In genomic region chr1:7299329-7299799, GRCh38 we compare ENCODE assay signal across 11 cellular contexts.
A peak's percentile ranks its signal among the peaks of the same experiment; 100 is the strongest.
DNase-seq lines count a peak whose midpoint lies in the region; ATAC-seq and TF ChIP-seq lines count a peak whose summit lies in the region.
"Had no signal": no experiment of that assay in that cellular context is flagged by ENCODE, and none has a peak within 500 bp of the region (broad histone marks: within the 10 kb centered on the region; RNA-seq: fewer than 3 reads in every experiment).

No MANE protein-coding gene starts in this region.

- H3K9me3 Mint-ChIP-seq in activated CD8-positive, alpha-beta T cell treated with anti-CD3 and anti-CD28 coated beads, Interleukin-2, amount 10 ng/mL, durations not matched to agents 7 days and 5 days (ENCODE audit: insufficient read depth), result no peaks in the 10 kb centered on the region
- no peaks in the 10 kb centered on the region for H3K9me3 Mint-ChIP-seq in activated CD8-positive, alpha-beta T cell treated with anti-CD3 and anti-CD28 coated beads for 36 hours
- peaks cover 0 to 8% of the 10 kb centered on the region in 2 donors for H3K9me3 Mint-ChIP-seq in effector memory CD8-positive, alpha-beta T cell

- H3K9me3 ChIP-seq in colonic mucosa (no peaks in the 10 kb centered on the region), lower lobe of right lung (peaks cover 3% of the 10 kb centered on the region), uterus (no peaks in the 10 kb centered on the region)

- no peaks in the 10 kb centered on the region for H3K27me3 ChIP-seq in colonic mucosa
- H3K27me3 ChIP-seq in lower lobe of right lung (ENCODE audit: low read depth), result no peaks in the 10 kb centered on the region
- no peaks in the 10 kb centered on the region for H3K27me3 ChIP-seq in uterus

- H3K27me3 Mint-ChIP-seq in activated CD8-positive, alpha-beta T cell treated with anti-CD3 and anti-CD28 coated beads, Interleukin-2, amount 10 ng/mL, durations not matched to agents 7 days and 5 days (ENCODE audit: low read depth), result peaks cover 12% of the 10 kb centered on the region
- H3K27me3 Mint-ChIP-seq in activated CD8-positive, alpha-beta T cell treated with anti-CD3 and anti-CD28 coated beads for 36 hours, result peaks cover 12% of the 10 kb centered on the region
- H3K27me3 Mint-ChIP-seq in effector memory CD8-positive, alpha-beta T cell, result peaks cover 38 to 90% of the 10 kb centered on the region in 2 donors

- H3K4me3 Mint-ChIP-seq in activated CD8-positive, alpha-beta T cell treated with anti-CD3 and anti-CD28 coated beads, Interleukin-2, amount 10 ng/mL, durations not matched to agents 7 days and 5 days, result no peak overlapping the region
- no peak overlapping the region for H3K4me3 Mint-ChIP-seq in activated CD8-positive, alpha-beta T cell treated with anti-CD3 and anti-CD28 coated beads for 36 hours
- H3K4me3 Mint-ChIP-seq in effector memory CD8-positive, alpha-beta T cell, result no peak overlapping the region
- H3K4me3 Mint-ChIP-seq: CD4-positive, alpha-beta memory T cell had no signal

- no peaks in the 10 kb centered on the region for H3K4me1 ChIP-seq in colonic mucosa
- peaks cover 5% of the 10 kb centered on the region for H3K4me1 ChIP-seq in lower lobe of right lung
- no peaks in the 10 kb centered on the region for H3K4me1 ChIP-seq in uterus
- H3K4me1 ChIP-seq: parathyroid adenoma had no signal

- TF ChIP-seq POLR2A in uterus (IDR thresholded peaks at IDR 0.05), result no peak

- POLR2A ChIA-PET in activated CD8-positive, alpha-beta T cell treated with anti-CD3 and anti-CD28 coated beads, Interleukin-2, amount 10 ng/mL, durations not matched to agents 7 days and 5 days (lab: Charles Lee), result no interaction called here
- POLR2A ChIA-PET in activated CD8-positive, alpha-beta T cell treated with anti-CD3 and anti-CD28 coated beads for 36 hours (lab: Charles Lee), result no interaction called here

- peak overlapping the region in 1 of 2 donors; percentile 43 for H3K9ac ChIP-seq in colonic mucosa (ENCODE audit: low read depth in 2 of 2, low read length in 2 of 2)
- H3K9ac ChIP-seq: parathyroid adenoma had no signal

- no peak for TF ChIP-seq CTCF in activated CD8-positive, alpha-beta T cell treated with anti-CD3 and anti-CD28 coated beads for 36 hours (IDR thresholded peaks at IDR 0.05)
- TF ChIP-seq CTCF in colonic mucosa (IDR thresholded peaks at IDR 0.05) (no peak), lower lobe of right lung (IDR thresholded peaks at IDR 0.05) (no peak), uterus (IDR thresholded peaks at IDR 0.05) (no peak)

- intact Hi-C loops in activated CD8-positive, alpha-beta T cell treated with anti-CD3 and anti-CD28 coated beads for 36 hours (cut with micrococcal nuclease), result no loop called here
- intact Hi-C loops in colonic mucosa (cut with DNase I) (no loop called here), lower lobe of right lung (cut with DNase I) (no loop called here), uterus (cut with DNase I; ENCODE audit: low total_unique reads) (no loop called here)

- in situ Hi-C loops in KBM-7 (cut with MboI; ENCODE audit: low pct_unique_long_range_greater_than_20kb, low sequenced_read_pairs), result no loop called here

- no peak for ATAC-seq in activated CD8-positive, alpha-beta T cell treated with anti-CD3 and anti-CD28 coated beads, Interleukin-2, amount 10 ng/mL, durations not matched to agents 7 days and 5 days
- ATAC-seq in activated CD8-positive, alpha-beta T cell treated with anti-CD3 and anti-CD28 coated beads for 36 hours, result no peak
- ATAC-seq in lower lobe of right lung (peak; percentile 44 to 70), HG03097 (IDR thresholded peaks at IDR 0.05; ENCODE audit: low FRiP score, unreplicated experiment) (no peak)
- no peak for ATAC-seq in effector memory CD8-positive, alpha-beta T cell (replicated peaks)

- H3K4me1 Mint-ChIP-seq in activated CD8-positive, alpha-beta T cell treated with anti-CD3 and anti-CD28 coated beads, Interleukin-2, amount 10 ng/mL, durations not matched to agents 7 days and 5 days (ENCODE audit: low read depth), result no peaks in the 10 kb centered on the region
- H3K4me1 Mint-ChIP-seq in activated CD8-positive, alpha-beta T cell treated with anti-CD3 and anti-CD28 coated beads for 36 hours (ENCODE audit: low read depth), result no peaks in the 10 kb centered on the region
- H3K4me1 Mint-ChIP-seq in effector memory CD8-positive, alpha-beta T cell (ENCODE audit: low read depth in 2 of 2), result no peaks in the 10 kb centered on the region
- H3K4me1 Mint-ChIP-seq: CD4-positive, alpha-beta memory T cell had no signal

- H3K27ac ChIP-seq in colonic mucosa, result peak overlapping the region; percentile 64
- no peak overlapping the region for H3K27ac ChIP-seq in lower lobe of right lung
- H3K27ac ChIP-seq in uterus, result peak overlapping the region; percentile 41 to 52
- H3K27ac ChIP-seq: parathyroid adenoma had no signal

- no peaks in the 10 kb centered on the region for H3K36me3 ChIP-seq in colonic mucosa
- no peaks in the 10 kb centered on the region for H3K36me3 ChIP-seq in lower lobe of right lung
- no peaks in the 10 kb centered on the region for H3K36me3 ChIP-seq in uterus

- no peaks in the 10 kb centered on the region for H3K36me3 Mint-ChIP-seq in activated CD8-positive, alpha-beta T cell treated with anti-CD3 and anti-CD28 coated beads, Interleukin-2, amount 10 ng/mL, durations not matched to agents 7 days and 5 days (ENCODE audit: low read depth)
- H3K36me3 Mint-ChIP-seq in activated CD8-positive, alpha-beta T cell treated with anti-CD3 and anti-CD28 coated beads for 36 hours (ENCODE audit: low read depth), result no peaks in the 10 kb centered on the region
- H3K36me3 Mint-ChIP-seq in effector memory CD8-positive, alpha-beta T cell (ENCODE audit: insufficient read depth), result no peaks in the 10 kb centered on the region
- H3K36me3 Mint-ChIP-seq: CD4-positive, alpha-beta memory T cell had no signal

- H3K27ac Mint-ChIP-seq in activated CD8-positive, alpha-beta T cell treated with anti-CD3 and anti-CD28 coated beads, Interleukin-2, amount 10 ng/mL, durations not matched to agents 7 days and 5 days, result no peak overlapping the region
- H3K27ac Mint-ChIP-seq in activated CD8-positive, alpha-beta T cell treated with anti-CD3 and anti-CD28 coated beads for 36 hours, result no peak overlapping the region
- no peak overlapping the region for H3K27ac Mint-ChIP-seq in effector memory CD8-positive, alpha-beta T cell
- H3K27ac Mint-ChIP-seq: CD4-positive, alpha-beta memory T cell had no signal

- peak; percentile 1 for DNase-seq in activated CD8-positive, alpha-beta T cell treated with anti-CD3 and anti-CD28 coated beads, Interleukin-2, amount 10 ng/mL, durations not matched to agents 7 days and 5 days
- no peak for DNase-seq in activated CD8-positive, alpha-beta T cell treated with anti-CD3 and anti-CD28 coated beads for 36 hours
- DNase-seq in colonic mucosa (peak; percentile 48), lower lobe of right lung (no peak), uterus (peak; percentile 54 to 72), KBM-7 (no peak)
- DNase-seq in effector memory CD8-positive, alpha-beta T cell, result no peak
- DNase-seq: CD4-positive, alpha-beta memory T cell; SIG-M5 had no signal

- CTCF ChIA-PET in activated CD8-positive, alpha-beta T cell treated with anti-CD3 and anti-CD28 coated beads, Interleukin-2, amount 10 ng/mL, durations not matched to agents 7 days and 5 days (lab: Charles Lee), result no interaction called here
- CTCF ChIA-PET in activated CD8-positive, alpha-beta T cell treated with anti-CD3 and anti-CD28 coated beads for 36 hours (lab: Charles Lee), result no interaction called here

- no peak overlapping the region for H3K4me3 ChIP-seq in colonic mucosa
- H3K4me3 ChIP-seq in lower lobe of right lung, result no peak overlapping the region
- no peak overlapping the region for H3K4me3 ChIP-seq in uterus

Comparison
In these comparisons a context has a peak if more than half of its experiments do, and no peak if none do; other contexts are left out.
1. DNase-seq: peak in activated CD8-positive, alpha-beta T cell treated with anti-CD3 and anti-CD28 coated beads, Interleukin-2, amount 10 ng/mL, durations not matched to agents 7 days and 5 days (single experiment), colonic mucosa (single experiment) and uterus (2 of 2); none in activated CD8-positive, alpha-beta T cell treated with anti-CD3 and anti-CD28 coated beads for 36 hours (single experiment), lower lobe of right lung (single experiment), KBM-7 (single experiment) and effector memory CD8-positive, alpha-beta T cell (0 of 3).
2. ATAC-seq: peak in lower lobe of right lung (2 of 2); none in activated CD8-positive, alpha-beta T cell treated with anti-CD3 and anti-CD28 coated beads, Interleukin-2, amount 10 ng/mL, durations not matched to agents 7 days and 5 days (single experiment), activated CD8-positive, alpha-beta T cell treated with anti-CD3 and anti-CD28 coated beads for 36 hours (single experiment), effector memory CD8-positive, alpha-beta T cell (single experiment) and HG03097 (single experiment).